In the genomic region with DNA sequence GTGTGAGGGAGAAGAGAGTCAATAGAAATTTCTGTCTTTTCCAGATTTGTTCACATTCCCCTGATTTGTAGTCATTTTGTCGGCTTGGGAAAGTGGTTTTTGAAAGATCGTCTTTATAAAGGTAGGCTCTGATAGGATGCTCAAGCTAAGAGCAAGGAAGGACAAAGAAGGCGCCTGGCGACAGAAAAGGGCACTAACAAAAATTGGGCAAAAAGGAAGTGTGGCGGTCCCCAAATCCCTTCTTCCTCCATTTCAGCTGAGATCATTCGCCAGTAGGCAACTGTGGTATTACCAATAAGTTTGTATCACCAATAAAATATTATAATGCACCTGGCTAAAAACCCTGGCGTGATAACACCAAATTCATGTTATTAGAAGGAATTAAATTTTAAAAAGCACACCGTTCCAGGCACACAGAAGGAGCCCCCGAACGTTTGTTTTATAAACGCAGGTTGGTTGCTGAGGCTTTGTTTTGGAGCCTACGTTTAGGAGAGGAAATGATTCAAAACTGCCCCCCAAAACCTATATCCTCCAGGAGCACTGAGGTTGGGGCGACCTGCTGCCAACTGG, we compare ENCODE assay signal across 8 cellular contexts. TPM values are rescaled to one million over a fixed set of nuclear protein-coding genes. Genes with fewer than 3 reads are reported as not detected.
DNase-seq lines count a peak whose midpoint lies in the region; ATAC-seq, FAIRE-seq and TF ChIP-seq lines count a peak whose summit lies in the region.

No MANE protein-coding gene starts in this region.

- TF ChIP-seq CTCF in kidney (IDR thresholded peaks at IDR 0.05; ENCODE audit: borderline replicate concordance, extremely low read depth, insufficient read depth), result no peak

- peak overlapping the region; percentile 90 for H3K4me3 Mint-ChIP-seq in activated naive CD8-positive, alpha-beta T cell treated with anti-CD3 and anti-CD28 coated beads for 36 hours

- peak overlapping the region; percentile 94 for H3K27ac Mint-ChIP-seq in activated naive CD8-positive, alpha-beta T cell treated with anti-CD3 and anti-CD28 coated beads for 36 hours

- peaks cover 38% of the 10 kb centered on the region for H3K4me1 Mint-ChIP-seq in activated naive CD8-positive, alpha-beta T cell treated with anti-CD3 and anti-CD28 coated beads for 36 hours

- H3K9me3 Mint-ChIP-seq in activated naive CD8-positive, alpha-beta T cell treated with anti-CD3 and anti-CD28 coated beads for 36 hours, result no peaks in the 10 kb centered on the region

- no peaks in the 10 kb centered on the region for H3K36me3 ChIP-seq in kidney (ENCODE audit: control insufficient read depth in 1 of 2, insufficient read depth in 2 of 2, low read length in 2 of 2)
- H3K36me3 ChIP-seq in subcutaneous abdominal adipose tissue (ENCODE audit: control insufficient read depth in 5 of 5, insufficient read depth in 5 of 5, low read length in 5 of 5), result no peaks in the 10 kb centered on the region

- no peaks in the 10 kb centered on the region for H3K9me3 ChIP-seq in kidney (ENCODE audit: control insufficient read depth in 1 of 2, low read length in 2 of 2)
- no peaks in the 10 kb centered on the region for H3K9me3 ChIP-seq in subcutaneous abdominal adipose tissue (ENCODE audit: control insufficient read depth in 5 of 5, low read length in 5 of 5)

- ATAC-seq in GM18502 (IDR thresholded peaks at IDR 0.05; ENCODE audit: poor library complexity, unreplicated experiment), result no peak

- no peaks in the 10 kb centered on the region for H3K36me3 Mint-ChIP-seq in activated naive CD8-positive, alpha-beta T cell treated with anti-CD3 and anti-CD28 coated beads for 36 hours

- intact Hi-C loops in kidney (cut with DNase I) (no loop called here), posterior cingulate gyrus (cut with DNase I) (loop anchor here (2.0 to 10.0 kb wide), 3 partner anchors 54 to 413 kb away; a partner anchor contains a TSS)

- peaks cover 6 to 12% of the 10 kb centered on the region in 2 donors for H3K4me1 ChIP-seq in kidney (ENCODE audit: control insufficient read depth in 1 of 2, insufficient read depth in 1 of 2, low read depth in 1 of 2, low read length in 2 of 2)
- H3K4me1 ChIP-seq in subcutaneous abdominal adipose tissue (ENCODE audit: control insufficient read depth in 5 of 5, insufficient read depth in 5 of 5, low read length in 5 of 5), result peaks cover 0 to 49% (median 36%) of the 10 kb centered on the region in 5 donors

- H3K27ac ChIP-seq in kidney (ENCODE audit: low read depth in 2 of 2, low read length in 2 of 2), result peak overlapping the region; percentile 95 to 96
- H3K27ac ChIP-seq in subcutaneous abdominal adipose tissue (ENCODE audit: low read depth, low read length), result peak overlapping the region; percentile 93

- no peaks in the 10 kb centered on the region for H3K27me3 ChIP-seq in subcutaneous abdominal adipose tissue (ENCODE audit: control insufficient read depth in 5 of 5, insufficient read depth in 4 of 5, low read length in 5 of 5)

- FAIRE-seq in kidney (lab: Jason Lieb, UNC), result no peak

- H3K4me3 ChIP-seq in kidney (ENCODE audit: low read length in 2 of 2) (peak overlapping the region; percentile 85 to 90), subcutaneous abdominal adipose tissue (ENCODE audit: low read depth in 1 of 5, low read length in 5 of 5) (peak overlapping the region; percentile 77 to 90 (median 88))

- H3K9ac ChIP-seq in kidney (ENCODE audit: low read length in 2 of 2) (peak overlapping the region; percentile 35 to 96), subcutaneous abdominal adipose tissue (ENCODE audit: low read length in 5 of 5) (peak overlapping the region; percentile 86 to 94 (median 88))

- H3K27me3 Mint-ChIP-seq in activated naive CD8-positive, alpha-beta T cell treated with anti-CD3 and anti-CD28 coated beads for 36 hours, result no peaks in the 10 kb centered on the region

- DNase-seq in NCI-H82 (lab: John Stamatoyannopoulos, UW), result peak; percentile 44
- no peak for DNase-seq in NCI-H82 treated with DMSO at 0.1 percent for 48 hours (lab: John Stamatoyannopoulos, UW; ENCODE audit: unreplicated experiment)
- no peak for DNase-seq in activated naive CD8-positive, alpha-beta T cell treated with anti-CD3 and anti-CD28 coated beads for 36 hours
- no peak for DNase-seq in kidney
- no peak for DNase-seq in NCI-H1048 (lab: John Stamatoyannopoulos, UW)
- DNase-seq in posterior cingulate gyrus, result no peak

RNA-seq across cellular contexts. Expression of a gene that starts 0.8 kb away (rescaled TPM):
- 10 to 100 TPM; 32.9 to 34.7 TPM for total RNA-seq in activated naive CD8-positive, alpha-beta T cell treated with anti-CD3 and anti-CD28 coated beads for 36 hours
- 46.4 TPM for total RNA-seq in kidney
- polyA plus RNA-seq in kidney (ENCODE audit: insufficient read depth, low read depth, low replicate concordance), result 7.4 TPM
